ENCODE assay signal across 11 cellular contexts in the genomic region with DNA sequence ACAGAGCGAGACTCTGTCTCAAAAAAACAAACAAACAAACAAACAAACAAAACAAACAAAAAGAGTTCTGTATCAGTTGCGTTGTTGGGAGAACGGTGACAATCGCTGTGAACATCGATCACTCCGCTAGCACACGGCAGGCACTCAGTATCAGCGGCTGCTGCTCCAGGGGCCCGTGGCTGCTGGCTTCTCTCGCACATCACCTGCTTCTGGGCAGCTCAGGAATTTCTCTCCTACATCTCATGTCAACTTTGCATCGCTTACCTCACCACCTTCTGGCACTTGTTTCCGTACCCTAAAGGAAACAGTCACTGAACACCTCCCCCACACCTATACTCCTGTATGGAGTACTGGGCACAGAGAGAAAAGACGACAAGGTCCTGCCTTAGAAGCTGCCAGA.
DNase-seq lines count a peak whose midpoint lies in the region; ATAC-seq and TF ChIP-seq lines count a peak whose summit lies in the region.
"Had no signal": no experiment of that assay in that cellular context is flagged by ENCODE, and none has a peak within 500 bp of the region (broad histone marks: within the 10 kb centered on the region; RNA-seq: fewer than 3 reads in every experiment).

No MANE protein-coding gene starts in this region.

- TF ChIP-seq CTCF in C4-2B (conservative IDR thresholded peaks at IDR 0.05) (no peak), RWPE1 (conservative IDR thresholded peaks at IDR 0.05; ENCODE audit: low read depth) (no peak), sigmoid colon (IDR thresholded peaks at IDR 0.05) (no peak), foreskin fibroblast (IDR thresholded peaks at IDR 0.05; ENCODE audit: low read depth, low read length) (no peak)

- DNase-seq in RWPE1 (ENCODE audit: low spot score) (no peak), immature natural killer cell (no peak), sigmoid colon (peak; percentile 58), foreskin fibroblast (no peak), NCI-H446 treated with DMSO at 0.1 percent for 48 hours (lab: John Stamatoyannopoulos, UW) (no peak)
- no peak for DNase-seq in activated naive CD4-positive, alpha-beta T cell treated with anti-CD3 and anti-CD28 coated beads, Interleukin-2, amount 50 U/mL, for 72 hours (ENCODE audit: low spot score in 2 of 2)
- DNase-seq: GOT3, NCI-H2029 had no signal

- TF ChIP-seq POLR2A in sigmoid colon (IDR thresholded peaks at IDR 0.05), result no peak

- H3K4me1 ChIP-seq in sigmoid colon, result peaks cover 0 to 82% (median 79%) of the 10 kb centered on the region in 4 donors

- peaks cover 77 to 87% of the 10 kb centered on the region in 2 donors for H3K4me1 Mint-ChIP-seq in immature natural killer cell

- ATAC-seq in activated naive CD4-positive, alpha-beta T cell treated with anti-CD3 and anti-CD28 coated beads, Interleukin-2, amount 50 U/mL, for 72 hours, result no peak
- no peak for ATAC-seq in GM21529 (IDR thresholded peaks at IDR 0.05; ENCODE audit: unreplicated experiment)

- peak overlapping the region; percentile 3 to 85 (median 84) for H3K27ac Mint-ChIP-seq in immature natural killer cell
- H3K27ac Mint-ChIP-seq in activated naive CD4-positive, alpha-beta T cell treated with anti-CD3 and anti-CD28 coated beads, Interleukin-2, amount 50 U/mL, for 72 hours, result no peak overlapping the region
- H3K27ac Mint-ChIP-seq: progenitor cell of endocrine pancreas had no signal

- H3K27ac ChIP-seq in C4-2B (peak overlapping the region; percentile 99), RWPE1 (peak overlapping the region; percentile 100), sigmoid colon (peak overlapping the region; percentile 94 to 100 (median 97))

- no peaks in the 10 kb centered on the region for H3K36me3 Mint-ChIP-seq in immature natural killer cell
- H3K36me3 Mint-ChIP-seq in activated naive CD4-positive, alpha-beta T cell treated with anti-CD3 and anti-CD28 coated beads, Interleukin-2, amount 50 U/mL, for 72 hours, result peaks cover 6 to 11% of the 10 kb centered on the region in 2 donors

- 85 to 91% methylated on average over 13 of the region's 13 CpGs for WGBS in sigmoid colon, 2 donors

- H3K9me3 ChIP-seq in sigmoid colon, result no peaks in the 10 kb centered on the region

- no peaks in the 10 kb centered on the region for H3K9me3 Mint-ChIP-seq in immature natural killer cell
- no peaks in the 10 kb centered on the region for H3K9me3 Mint-ChIP-seq in activated naive CD4-positive, alpha-beta T cell treated with anti-CD3 and anti-CD28 coated beads, Interleukin-2, amount 50 U/mL, for 72 hours

- H3K36me3 ChIP-seq in sigmoid colon, result no peaks in the 10 kb centered on the region

- H3K27me3 ChIP-seq in sigmoid colon, result no peaks in the 10 kb centered on the region

- H3K27me3 Mint-ChIP-seq in immature natural killer cell (ENCODE audit: low read depth in 3 of 3), result peaks cover 3 to 7% (median 4%) of the 10 kb centered on the region in 3 donors

- no peak for TF ChIP-seq EP300 in sigmoid colon (IDR thresholded peaks at IDR 0.05)

- H3K4me3 Mint-ChIP-seq in immature natural killer cell, result peak overlapping the region in 1 of 5 donors; percentile 29

- intact Hi-C loops in sigmoid colon (cut with DNase I), result no loop called here

- POLR2A ChIA-PET in RWPE1 (lab: Yijun Ruan, JAX; ENCODE audit: low non-redundant PET), result no interaction called here

- H3K4me3 ChIP-seq in sigmoid colon, result no peak overlapping the region
- no peak overlapping the region for H3K4me3 ChIP-seq in foreskin fibroblast (ENCODE audit: low read depth in 1 of 2, low read length in 2 of 2)

- CTCF ChIA-PET in RWPE1 (lab: Yijun Ruan, JAX), result interaction anchor here (0.6 kb wide), 1 partner anchor 40 kb away, joined by 3 read pairs; no protein-coding TSS in a partner anchor

Comparison
In these comparisons a context has a peak if more than half of its experiments do, and no peak if none do; other contexts are left out.
1. H3K27ac Mint-ChIP-seq: peak in immature natural killer cell (6 of 6); none in activated naive CD4-positive, alpha-beta T cell treated with anti-CD3 and anti-CD28 coated beads, Interleukin-2, amount 50 U/mL, for 72 hours (0 of 2).
2. Peak in every context shown above with its lines, with median percentiles within 50 percentile points of each other: H3K27ac ChIP-seq.